In genomic region chr2:231483398-231484329, GRCh38 we compare ENCODE assay signal across 7 cellular contexts. TPM values are rescaled to one million over a fixed set of nuclear protein-coding genes. Genes with fewer than 3 reads are reported as not detected.
DNase-seq lines count a peak whose midpoint lies in the region; ATAC-seq, FAIRE-seq and TF ChIP-seq lines count a peak whose summit lies in the region.

No MANE protein-coding gene starts in this region.

- H3K9me3 ChIP-seq in prostate gland: no peaks in the 10 kb centered on the region

- H3K4me3 Mint-ChIP-seq in GM23338: no peak overlapping the region

- H3K27ac ChIP-seq in GM23338 (ENCODE audit: low read depth) (peak overlapping the region; percentile 39; the same call in 1 of the 2 replicates), prostate gland (peak overlapping the region; percentile 58 to 65)

- DNase-seq in GM23338 (ENCODE audit: low spot score) (peak; percentile 73), erythroblast (lab: John Stamatoyannopoulos, UW) (peak; percentile 62 to 64), prostate gland (ENCODE audit: low spot score) (no peak), RCC 7860 (ENCODE audit: low spot score) (no peak), NCI-H748 (lab: John Stamatoyannopoulos, UW; ENCODE audit: unreplicated experiment) (no peak), anterior cingulate cortex (lab: John Stamatoyannopoulos, UW) (no peak)
- peak; percentile 26 for DNase-seq in activated CD4-positive, alpha-beta T cell treated with anti-CD3 and anti-CD28 coated beads, Interleukin-2, amount 50 U/mL, for 1 hour

- no peak; a peak in 1 of 4 replicates for TF ChIP-seq CTCF in GM23338 (conservative IDR thresholded peaks at IDR 0.05; ENCODE audit: low read depth in 2 of 2)
- TF ChIP-seq CTCF in prostate gland (IDR thresholded peaks at IDR 0.05): no peak

- H3K36me3 ChIP-seq in GM23338 (ENCODE audit: insufficient read depth): no peaks in the 10 kb centered on the region
- no peaks in the 10 kb centered on the region for H3K36me3 ChIP-seq in prostate gland

- no peak overlapping the region; the same call in 1 of the 2 replicates for H3K4me2 ChIP-seq in GM23338

- H3K36me3 Mint-ChIP-seq in GM23338 (ENCODE audit: low read depth): peaks cover 12% of the 10 kb centered on the region

- H3K4me1 ChIP-seq in GM23338 (ENCODE audit: insufficient read depth) (peaks cover 3% of the 10 kb centered on the region; the same call in 1 of the 2 replicates), prostate gland (replicated peaks) (no peaks in the 10 kb centered on the region)

- peaks cover 13% of the 10 kb centered on the region for H3K27me3 Mint-ChIP-seq in GM23338 (ENCODE audit: insufficient read depth, low read depth, poor library complexity)

- no peaks in the 10 kb centered on the region for H3K27me3 ChIP-seq in GM23338 (ENCODE audit: insufficient read depth)
- H3K27me3 ChIP-seq in prostate gland (replicated peaks; ENCODE audit: insufficient read depth): no peaks in the 10 kb centered on the region

- no peaks in the 10 kb centered on the region for H3K79me2 ChIP-seq in GM23338 (replicated peaks; ENCODE audit: insufficient read depth)

- H2AFZ ChIP-seq in GM23338: peak overlapping the region; percentile 86

- WGBS in prostate gland: 73% methylated on average over 62 of the region's 65 CpGs

- TF ChIP-seq POLR2A in erythroblast (IDR thresholded peaks at IDR 0.05; ENCODE audit: low read length) (no peak), prostate gland (IDR thresholded peaks at IDR 0.05) (no peak)

- no peak overlapping the region for H3K27ac Mint-ChIP-seq in GM23338

- H3K4me1 Mint-ChIP-seq in GM23338: peaks cover 3% of the 10 kb centered on the region; the same call in 2 of the 3 replicates

- no peak for FAIRE-seq in RCC 7860 (lab: Jason Lieb, UNC)

- H3K4me3 ChIP-seq in GM23338: no peak overlapping the region
- peak overlapping the region; percentile 30 to 33 for H3K4me3 ChIP-seq in prostate gland

- H4K20me1 ChIP-seq in GM23338 (replicated peaks; ENCODE audit: insufficient read depth): no peaks in the 10 kb centered on the region

- H3K9me2 ChIP-seq in GM23338 (ENCODE audit: insufficient read depth): no peaks in the 10 kb centered on the region; the same call in 1 of the 2 replicates

- peak; percentile 62 for ATAC-seq in GM23338

- H3K9me3 Mint-ChIP-seq in GM23338: peaks cover 11% of the 10 kb centered on the region

- no peaks in the 10 kb centered on the region; the same call in 1 of the 2 replicates for H3F3A ChIP-seq in GM23338 (replicated peaks; ENCODE audit: low read depth)

- intact Hi-C loops in prostate gland (cut with DNase I): loop anchor here (5.0 kb wide), 1 partner anchor 74 kb away; no protein-coding TSS in a partner anchor

TF ChIP-seq in GM23338, 12 proteins besides CTCF, POLR2A, EP300 and RAD21:
- TF ChIP-seq ETS1 (IDR thresholded peaks at IDR 0.05) (no peak), EZH2 (IDR thresholded peaks at IDR 0.05; ENCODE audit: low read depth, unreplicated experiment) (no peak), ZNF331 (CRISPR knock-in tag; IDR thresholded peaks at IDR 0.05; ENCODE audit: low read depth) (peak; percentile 52; the same call in 1 of the 2 replicates), REST (IDR thresholded peaks at IDR 0.05; ENCODE audit: unreplicated experiment) (no peak)
TF ChIP-seq in GM23338: peak in this region for 1.

RNA-seq across cellular contexts. Expression of gene NCL, which starts 19.4 kb away (rescaled TPM):
- 439 and 678 TPM in 2 replicates for total RNA-seq in GM23338 (2014; rRNA removed; shearing (Covaris generic))
- polyA plus RNA-seq in GM23338 (2016; fragmentation: Nextera tagmentation; extraction: Ambion mirVana): 2,192 and 2,269 TPM in 2 replicates
- total RNA-seq in prostate gland: 100 to 1,000 TPM in 1 of 2 donors, 10 to 100 TPM in 1; 92.0 to 160 TPM

RNA-seq across cellular contexts. Expression of gene NMUR1, which starts 46.6 kb away (rescaled TPM):
- total RNA-seq in GM23338 (2014; rRNA removed; shearing (Covaris generic)): 0.31 and 0.59 TPM in 2 replicates
- polyA plus RNA-seq in GM23338 (2016; fragmentation: Nextera tagmentation; extraction: Ambion mirVana): 0.24 and 0.29 TPM in 2 replicates
- 1 to 10 TPM; 1.1 to 4.3 TPM for total RNA-seq in prostate gland

Comparison
In these comparisons a context has a peak if more than half of its experiments do, and no peak if none do; other contexts are left out.
1. DNase-seq: peak in GM23338 (single experiment), activated CD4-positive, alpha-beta T cell treated with anti-CD3 and anti-CD28 coated beads, Interleukin-2, amount 50 U/mL, for 1 hour (single experiment) and erythroblast (2 of 2); none in prostate gland (single experiment), RCC 7860 (single experiment), NCI-H748 (single experiment) and anterior cingulate cortex (0 of 58).